In the genomic region with DNA sequence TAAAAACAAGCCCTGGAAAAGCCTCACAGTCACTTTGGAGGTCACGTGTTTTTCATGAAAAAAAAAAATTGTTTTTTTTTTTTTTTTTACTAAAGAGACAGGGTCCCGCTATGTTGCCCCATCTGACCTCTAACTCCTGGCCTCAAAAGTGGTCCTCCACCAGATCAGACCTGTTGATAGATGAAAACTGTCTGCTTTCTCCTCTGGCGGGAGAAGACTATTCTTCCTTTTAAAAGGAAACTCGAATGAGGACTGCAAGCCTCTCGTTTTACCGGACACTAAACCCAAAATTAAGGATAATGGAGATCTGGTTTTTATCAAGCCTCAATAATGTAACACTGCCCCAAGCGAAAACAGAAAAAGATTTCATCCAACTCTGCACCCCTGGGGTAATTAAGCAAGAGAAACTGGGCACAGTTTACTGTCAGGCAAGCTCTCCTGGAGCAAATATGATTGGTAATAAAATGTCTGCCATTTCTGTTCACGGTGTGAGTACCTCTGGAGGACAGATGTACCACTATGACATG, we compare ENCODE assay signal across 21 cellular contexts. TPM values are rescaled to one million over a fixed set of nuclear protein-coding genes. Genes with fewer than 3 reads are reported as not detected.
DNase-seq lines count a peak whose midpoint lies in the region; ATAC-seq and TF ChIP-seq lines count a peak whose summit lies in the region.
"Had no signal": no experiment of that assay in that cellular context is flagged by ENCODE, and none has a peak within 500 bp of the region (broad histone marks: within the 10 kb centered on the region; RNA-seq: fewer than 3 reads in every experiment).

No MANE protein-coding gene starts in this region.

- no peak for ATAC-seq in WTC11
- no peak for ATAC-seq in lung (ENCODE audit: insufficient read depth, low FRiP score)
- no peak for ATAC-seq in GM21447 (IDR thresholded peaks at IDR 0.05; ENCODE audit: unreplicated experiment)
- ATAC-seq in GM19328 (IDR thresholded peaks at IDR 0.05; ENCODE audit: unreplicated experiment): no peak
- ATAC-seq: activated CD8-positive, alpha-beta T cell treated with anti-CD3 and anti-CD28 coated beads, Interleukin-2, amount 10 ng/mL, durations not matched to agents 7 days and 5 days; left colon; natural killer cell treated with Interleukin-12 subunit alpha and Interleukin-12 subunit beta and Interleukin-15 and Interleukin-18, amount 100 ng/mL, for 72 hours; PC-3; sciatic nerve had no signal

- H3K79me2 ChIP-seq in GM23248 (ENCODE audit: insufficient read depth): peaks cover 85% of the 10 kb centered on the region

- H3K27me3 ChIP-seq in GM23248 (replicated peaks; ENCODE audit: insufficient read depth) (no peaks in the 10 kb centered on the region), lung (ENCODE audit: control insufficient read depth, insufficient read depth) (no peaks in the 10 kb centered on the region), subcutaneous abdominal adipose tissue (ENCODE audit: control insufficient read depth in 5 of 5, insufficient read depth in 4 of 5, low read length in 5 of 5) (no peaks in the 10 kb centered on the region)
- H3K27me3 ChIP-seq: breast epithelium had no signal

- H3K9ac ChIP-seq in GM23248: peak overlapping the region; percentile 96; the same call in 1 of the 2 replicates
- H3K9ac ChIP-seq in subcutaneous abdominal adipose tissue (ENCODE audit: low read length in 5 of 5): no peak overlapping the region

- H4K20me1 ChIP-seq in GM23248 (ENCODE audit: insufficient read depth): no peaks in the 10 kb centered on the region; the same call in 1 of the 2 replicates

- peaks cover 54% of the 10 kb centered on the region for H3K4me1 ChIP-seq in GM23248 (ENCODE audit: insufficient read depth)
- peaks cover 21 to 35% of the 10 kb centered on the region in 2 donors for H3K4me1 ChIP-seq in lung (ENCODE audit: control insufficient read depth in 2 of 2, insufficient read depth in 2 of 2, low read length in 2 of 2)
- peaks cover 18 to 79% (median 71%) of the 10 kb centered on the region in 5 donors for H3K4me1 ChIP-seq in subcutaneous abdominal adipose tissue (ENCODE audit: control insufficient read depth in 5 of 5, insufficient read depth in 5 of 5, low read length in 5 of 5)

- peaks cover 39% of the 10 kb centered on the region for H3F3A ChIP-seq in GM23248 (ENCODE audit: insufficient read depth)

- TF ChIP-seq CTCF in WTC11 (IDR thresholded peaks at IDR 0.05) (no peak), lung (IDR thresholded peaks at IDR 0.05; ENCODE audit: control extremely low read depth, extremely low read depth) (no peak)

- H3K27ac Mint-ChIP-seq in WTC11: peak overlapping the region; percentile 77; the same call in 1 of the 2 replicates
- H3K27ac Mint-ChIP-seq: activated CD8-positive, alpha-beta T cell treated with anti-CD3 and anti-CD28 coated beads, Interleukin-2, amount 10 ng/mL, durations not matched to agents 7 days and 5 days; CD4-positive, alpha-beta T cell; natural killer cell treated with Interleukin-12 subunit alpha and Interleukin-12 subunit beta and Interleukin-15 and Interleukin-18, amount 100 ng/mL, for 72 hours; T-helper 1 cell treated with Interleukin-12 subunit alpha and Interleukin-12 subunit beta and Interleukin-4 antibody, amounts not matched to agents 30 μg/mL and 1 μg/mL, for 36 hours had no signal

- H3K4me1 Mint-ChIP-seq in WTC11: peaks cover 38% of the 10 kb centered on the region

- H3K9me3 ChIP-seq in GM23248 (ENCODE audit: low read depth) (no peaks in the 10 kb centered on the region), lung (ENCODE audit: control insufficient read depth in 2 of 2, insufficient read depth in 1 of 2, low read length in 1 of 2) (no peaks in the 10 kb centered on the region), subcutaneous abdominal adipose tissue (ENCODE audit: control insufficient read depth in 5 of 5, low read length in 5 of 5) (no peaks in the 10 kb centered on the region)
- H3K9me3 ChIP-seq: breast epithelium had no signal

- no peak overlapping the region for H3K4me3 Mint-ChIP-seq in WTC11
- H3K4me3 Mint-ChIP-seq: activated CD8-positive, alpha-beta T cell treated with anti-CD3 and anti-CD28 coated beads, Interleukin-2, amount 10 ng/mL, durations not matched to agents 7 days and 5 days; CD4-positive, alpha-beta T cell; natural killer cell treated with Interleukin-12 subunit alpha and Interleukin-12 subunit beta and Interleukin-15 and Interleukin-18, amount 100 ng/mL, for 72 hours; T-helper 1 cell treated with Interleukin-12 subunit alpha and Interleukin-12 subunit beta and Interleukin-4 antibody, amounts not matched to agents 30 μg/mL and 1 μg/mL, for 36 hours had no signal

- in situ Hi-C loops in GM23248 (cut with MboI): no loop called here

- POLR2A ChIA-PET in WTC11 (lab: Charles Lee): no interaction called here

- no peaks in the 10 kb centered on the region for H3K36me3 Mint-ChIP-seq in WTC11
- H3K36me3 Mint-ChIP-seq: natural killer cell treated with Interleukin-12 subunit alpha and Interleukin-12 subunit beta and Interleukin-15 and Interleukin-18, amount 100 ng/mL, for 72 hours had no signal

- no peaks in the 10 kb centered on the region for H3K9me2 ChIP-seq in GM23248 (ENCODE audit: insufficient read depth)

- H3K4me2 ChIP-seq in GM23248 (ENCODE audit: unreplicated experiment): no peak overlapping the region

- H2AFZ ChIP-seq in GM23248: no peak overlapping the region

- 34 to 43% methylated on average over 8 of the region's 8 CpGs for WGBS in GM23248 (ENCODE audit: low coverage in 1 of 2, low lambda C conversion rate in 2 of 2, missing lambda C conversion rate in 2 of 2), 2 experiments
- WGBS in lung, 2 donors: 87 to 90% methylated on average over 8 of the region's 8 CpGs

- no peaks in the 10 kb centered on the region for H3K27me3 Mint-ChIP-seq in WTC11 (ENCODE audit: low read depth)
- H3K27me3 Mint-ChIP-seq: CD4-positive, alpha-beta T cell; natural killer cell treated with Interleukin-12 subunit alpha and Interleukin-12 subunit beta and Interleukin-15 and Interleukin-18, amount 100 ng/mL, for 72 hours had no signal

- H3K27ac ChIP-seq in GM23248 (no peak overlapping the region), lung (ENCODE audit: low read depth in 1 of 2, low read length in 1 of 2) (peak overlapping the region; percentile 13 to 60), subcutaneous abdominal adipose tissue (ENCODE audit: low read depth, low read length) (peak overlapping the region; percentile 99)

- H3K4me3 ChIP-seq in GM23248 (no peak overlapping the region), lung (no peak overlapping the region), subcutaneous abdominal adipose tissue (ENCODE audit: low read depth in 1 of 5, low read length in 5 of 5) (no peak overlapping the region)
- H3K4me3 ChIP-seq: breast epithelium had no signal

- H3K9me3 Mint-ChIP-seq in WTC11: no peaks in the 10 kb centered on the region
- H3K9me3 Mint-ChIP-seq: CD4-positive, alpha-beta T cell; natural killer cell treated with Interleukin-12 subunit alpha and Interleukin-12 subunit beta and Interleukin-15 and Interleukin-18, amount 100 ng/mL, for 72 hours; T-helper 1 cell treated with Interleukin-12 subunit alpha and Interleukin-12 subunit beta and Interleukin-4 antibody, amounts not matched to agents 30 μg/mL and 1 μg/mL, for 36 hours had no signal

- no peak for DNase-seq in GM23248
- DNase-seq in WTC11 (ENCODE audit: low spot score): no peak
- DNase-seq in lung (ENCODE audit: low spot score): no peak
- no peak for DNase-seq in amniotic stem cell (lab: John Stamatoyannopoulos, UW)
- DNase-seq in D341Med (ENCODE audit: low spot score): no peak
- DNase-seq: activated CD8-positive, alpha-beta T cell treated with anti-CD3 and anti-CD28 coated beads, Interleukin-2, amount 10 ng/mL, durations not matched to agents 7 days and 5 days; activated gamma-delta T cell; CD4-positive, alpha-beta T cell; effector memory CD4-positive, alpha-beta T cell; left colon; NCI-H2171; NCI-H510A treated with DMSO at 0.1 percent for 48 hours; PC-3; posterior cingulate gyrus had no signal

- H3K36me3 ChIP-seq in GM23248 (ENCODE audit: low read depth) (no peaks in the 10 kb centered on the region), lung (ENCODE audit: control insufficient read depth in 2 of 2, insufficient read depth in 2 of 2, low read length in 2 of 2) (peaks cover 0 to 3% of the 10 kb centered on the region in 2 donors), subcutaneous abdominal adipose tissue (ENCODE audit: control insufficient read depth in 5 of 5, insufficient read depth in 5 of 5, low read length in 5 of 5) (no peaks in the 10 kb centered on the region)
- H3K36me3 ChIP-seq: breast epithelium had no signal

- CTCF ChIA-PET in WTC11 (lab: Charles Lee): no interaction called here

TF ChIP-seq in WTC11, 78 proteins besides CTCF, POLR2A, EP300 and RAD21 (continues in another document):
- TF ChIP-seq ZNF416 (CRISPR knock-in tag; IDR thresholded peaks at IDR 0.05): no peak
- TF ChIP-seq, protein P1, sequence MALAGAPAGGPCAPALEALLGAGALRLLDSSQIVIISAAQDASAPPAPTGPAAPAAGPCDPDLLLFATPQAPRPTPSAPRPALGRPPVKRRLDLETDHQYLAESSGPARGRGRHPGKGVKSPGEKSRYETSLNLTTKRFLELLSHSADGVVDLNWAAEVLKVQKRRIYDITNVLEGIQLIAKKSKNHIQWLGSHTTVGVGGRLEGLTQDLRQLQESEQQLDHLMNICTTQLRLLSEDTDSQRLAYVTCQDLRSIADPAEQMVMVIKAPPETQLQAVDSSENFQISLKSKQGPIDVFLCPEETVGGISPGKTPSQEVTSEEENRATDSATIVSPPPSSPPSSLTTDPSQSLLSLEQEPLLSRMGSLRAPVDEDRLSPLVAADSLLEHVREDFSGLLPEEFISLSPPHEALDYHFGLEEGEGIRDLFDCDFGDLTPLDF (CRISPR knock-in tag; IDR thresholded peaks at IDR 0.05): no peak

RNA-seq across cellular contexts. Expression of gene ZCCHC14, which starts 25.8 kb away (rescaled TPM):
- 5.4 and 6.3 TPM in 2 replicates for total RNA-seq in GM23248 (2014; rRNA removed; shearing (Covaris generic))
- polyA plus RNA-seq in GM23248 (2016; fragmentation: Nextera tagmentation; extraction: Ambion mirVana): 2.7 and 3.1 TPM in 2 replicates
- 30.6 to 33.8 TPM (median 30.9 TPM) in 3 replicates for total RNA-seq in WTC11 (2021)
- total RNA-seq in lung: 10 to 100 TPM; 28.9 to 31.1 TPM
- 1 to 10 TPM; 7.4 to 9.8 TPM for polyA plus RNA-seq in lung
